In genomic region chr2:230643576-230644291, GRCh38 we compare ENCODE assay signal across 8 cellular contexts.
A peak's percentile ranks its signal among the peaks of the same experiment; 100 is the strongest.
DNase-seq lines count a peak whose midpoint lies in the region; ATAC-seq and TF ChIP-seq lines count a peak whose summit lies in the region.

No MANE protein-coding gene starts in this region.

- no peak overlapping the region for H3K27ac Mint-ChIP-seq in mesothelial cell of epicardium

- H3K4me3 Mint-ChIP-seq in mesothelial cell of epicardium, result no peak overlapping the region

- peak; percentile 80 for DNase-seq in activated CD8-positive, alpha-beta memory T cell treated with anti-CD3 and anti-CD28 coated beads for 24 hours
- DNase-seq in left lung (peak in 1 of 2 donors; percentile 86), stomach (peak; percentile 38), NCI-H2107 (lab: John Stamatoyannopoulos, UW) (no peak), mesothelial cell of epicardium (ENCODE audit: low spot score in 2 of 2, unreplicated experiment in 2 of 2) (no peak), NCI-H146 treated with DMSO at 0.1 percent for 48 hours (lab: John Stamatoyannopoulos, UW; ENCODE audit: unreplicated experiment) (no peak)

- WGBS in stomach, 5 donors, result 46 to 65% (median 61%) methylated on average over 9 of the region's 9 CpGs

- H3K27me3 ChIP-seq in left lung (no peaks in the 10 kb centered on the region), stomach (no peaks in the 10 kb centered on the region)

- no peak overlapping the region for H3K4me3 ChIP-seq in left lung
- no peak overlapping the region for H3K4me3 ChIP-seq in stomach

- no peaks in the 10 kb centered on the region for H3K9me3 Mint-ChIP-seq in mesothelial cell of epicardium

- H3K9me3 ChIP-seq in left lung, result no peaks in the 10 kb centered on the region
- H3K9me3 ChIP-seq in stomach, result no peaks in the 10 kb centered on the region

- TF ChIP-seq CTCF in left lung (IDR thresholded peaks at IDR 0.05) (no peak), stomach (IDR thresholded peaks at IDR 0.05) (no peak), mesothelial cell of epicardium (IDR thresholded peaks at IDR 0.05; ENCODE audit: unreplicated experiment) (no peak)

- H3K27me3 Mint-ChIP-seq in mesothelial cell of epicardium (ENCODE audit: low read depth), result no peaks in the 10 kb centered on the region

- H3K4me1 Mint-ChIP-seq in mesothelial cell of epicardium, result no peaks in the 10 kb centered on the region

- peak; percentile 78 for ATAC-seq in GM19395 (IDR thresholded peaks at IDR 0.05; ENCODE audit: unreplicated experiment)
- peak; percentile 82 for ATAC-seq in HG03457 (IDR thresholded peaks at IDR 0.05; ENCODE audit: unreplicated experiment)
- peak; percentile 93 for ATAC-seq in left lung

- peak overlapping the region; percentile 23 to 82 for H3K27ac ChIP-seq in left lung
- H3K27ac ChIP-seq in stomach, result peak overlapping the region in 4 of 5 donors; percentile 1 to 71 (median 46)

- H3K36me3 Mint-ChIP-seq in mesothelial cell of epicardium, result no peaks in the 10 kb centered on the region

- TF ChIP-seq POLR2A in stomach (IDR thresholded peaks at IDR 0.05), result no peak

- H3K36me3 ChIP-seq in left lung, result no peaks in the 10 kb centered on the region
- no peaks in the 10 kb centered on the region for H3K36me3 ChIP-seq in stomach

- peaks cover 4 to 26% of the 10 kb centered on the region in 2 donors for H3K4me1 ChIP-seq in left lung
- H3K4me1 ChIP-seq in stomach, result peaks cover 0 to 11% (median 3%) of the 10 kb centered on the region in 4 donors

- intact Hi-C loops in left lung (cut with DNase I), result no loop called here
- intact Hi-C loops in stomach (cut with DNase I; ENCODE audit: low total_unique reads), result no loop called here

- TF ChIP-seq EP300 in stomach (IDR thresholded peaks at IDR 0.05), result no peak

Comparison
In these comparisons a context has a peak if more than half of its experiments do, and no peak if none do; other contexts are left out.
1. DNase-seq: peak in activated CD8-positive, alpha-beta memory T cell treated with anti-CD3 and anti-CD28 coated beads for 24 hours (single experiment) and stomach (single experiment); none in NCI-H2107 (single experiment), mesothelial cell of epicardium (0 of 2) and NCI-H146 treated with DMSO at 0.1 percent for 48 hours (single experiment).
2. Peak in every context shown above with its lines, with median percentiles within 50 percentile points of each other: ATAC-seq.